Comparison of ENCODE assay signal across 8 cellular contexts in genomic region chr10:63268798-63269503, GRCh38.
DNase-seq lines count a peak whose midpoint lies in the region; ATAC-seq, FAIRE-seq and TF ChIP-seq lines count a peak whose summit lies in the region.

No MANE protein-coding gene starts in this region.

- TF ChIP-seq CTCF in AG04449 (IDR thresholded peaks at IDR 0.05; ENCODE audit: insufficient read depth, low read length, missing control alignments) (no peak), WI38 (IDR thresholded peaks at IDR 0.05; ENCODE audit: low read depth, low read length) (no peak)

- POLR2A ChIA-PET in AG04449 (lab: Yijun Ruan, JAX), result interaction anchor here (0.6 to 2.0 kb wide), 8 partner anchors 10 to 361 kb away, joined by 3 to 8 read pairs (median 4); partner anchors contain the start of gene REEP3

- ATAC-seq in GM18861 (IDR thresholded peaks at IDR 0.05; ENCODE audit: unreplicated experiment) (peak; percentile 90), HG03097 (IDR thresholded peaks at IDR 0.05; ENCODE audit: low FRiP score, unreplicated experiment) (peak; percentile 88)

- peak; percentile 100 for FAIRE-seq in islet of Langerhans (lab: Jason Lieb, UNC)

- DNase-seq in AG04449 (ENCODE audit: low read depth, low spot score), result peak; percentile 89
- DNase-seq in NCI-H2171 (lab: John Stamatoyannopoulos, UW), result peak; percentile 76
- DNase-seq in central memory CD4-positive, alpha-beta T cell, result peak; percentile 92
- peak; percentile 58 to 67 (median 62) for DNase-seq in stimulated activated CD4-positive, alpha-beta T cell treated with anti-CD3 and anti-CD28 coated beads, Interleukin-12 subunit alpha, Interleukin-12 subunit beta, amount 100 ng/mL, for 48 hours (ENCODE audit: low read depth in 2 of 3, low spot score in 1 of 3)

- CTCF ChIA-PET in AG04449 (lab: Yijun Ruan, JAX), result interaction anchor here (0.7 to 4.1 kb wide), 7 partner anchors 10 to 451 kb away, joined by 3 to 9 read pairs (median 3); no protein-coding TSS in a partner anchor

- H3K4me3 ChIP-seq in AG04449 (ENCODE audit: low read depth, low read length) (peak overlapping the region; percentile 72), WI38 (ENCODE audit: low read depth, low read length) (peak overlapping the region; percentile 86)

Comparison
In these comparisons a context has a peak if more than half of its experiments do, and no peak if none do; other contexts are left out.
1. Peak in every context shown above with its lines: DNase-seq, ATAC-seq and H3K4me3 ChIP-seq.